In genomic region chr1:205584732-205585131, GRCh38 we compare ENCODE assay signal across 13 cellular contexts. TPM values are rescaled to one million over a fixed set of nuclear protein-coding genes. Genes with fewer than 3 reads are reported as not detected.
A peak's percentile ranks its signal among the peaks of the same experiment; 100 is the strongest.
DNase-seq lines count a peak whose midpoint lies in the region; ATAC-seq and TF ChIP-seq lines count a peak whose summit lies in the region.
"Had no signal": no experiment of that assay in that cellular context is flagged by ENCODE, and none has a peak within 500 bp of the region (broad histone marks: within the 10 kb centered on the region; RNA-seq: fewer than 3 reads in every experiment).

No MANE protein-coding gene starts in this region.

- H3K36me3 ChIP-seq in SK-N-SH (replicated peaks in 1 of 2; ENCODE audit: control insufficient read depth in 1 of 2, insufficient read depth in 2 of 2, low read length in 1 of 2) (no peaks in the 10 kb centered on the region), KMS-11 (ENCODE audit: insufficient read depth) (no peaks in the 10 kb centered on the region), left lung (no peaks in the 10 kb centered on the region)
- H3K36me3 ChIP-seq: breast epithelium had no signal

- no peaks in the 10 kb centered on the region for H3K9me2 ChIP-seq in SK-N-SH

- H2AFZ ChIP-seq in SK-N-SH (ENCODE audit: low read depth) (no peak overlapping the region), KMS-11 (ENCODE audit: low read depth) (no peak overlapping the region)

- POLR2A ChIA-PET in SK-N-SH (lab: Yijun Ruan, JAX): no interaction called here

- H3K4me2 ChIP-seq in SK-N-SH: no peak overlapping the region
- H3K4me2 ChIP-seq in KMS-11: no peak overlapping the region

- CTCF ChIA-PET in SK-N-SH (lab: Yijun Ruan, JAX): interaction anchor here (1.4 to 3.2 kb wide), 3 partner anchors 47 to 74 kb away, joined by 5 to 11 read pairs (median 11); partner anchors contain the start of gene ELK4

- H3K79me2 ChIP-seq in SK-N-SH (ENCODE audit: insufficient read depth) (no peaks in the 10 kb centered on the region), KMS-11 (ENCODE audit: insufficient read depth, low read depth) (no peaks in the 10 kb centered on the region)

- H3K27me3 ChIP-seq in SK-N-SH (ENCODE audit: insufficient read depth) (no peaks in the 10 kb centered on the region; the same call in 1 of the 2 replicates), KMS-11 (ENCODE audit: insufficient read depth, low read depth) (no peaks in the 10 kb centered on the region; the same call in 1 of the 2 replicates), left lung (no peaks in the 10 kb centered on the region)
- H3K27me3 ChIP-seq: breast epithelium had no signal

- H3K4me3 ChIP-seq in SK-N-SH (ENCODE audit: low read depth in 2 of 2, low read length in 1 of 2): no peak overlapping the region
- no peak overlapping the region for H3K4me3 ChIP-seq in KMS-11 (IDR thresholded peaks at IDR 0.05; ENCODE audit: insufficient read depth, low read depth, low read length)
- H3K4me3 ChIP-seq in coronary artery: no peak overlapping the region
- H3K4me3 ChIP-seq in retinal pigment epithelial cell (ENCODE audit: low read length): no peak overlapping the region
- no peak overlapping the region for H3K4me3 ChIP-seq in left lung
- H3K4me3 ChIP-seq: breast epithelium, skin epidermis had no signal

- DNase-seq in SK-N-SH (no peak), coronary artery (ENCODE audit: low spot score) (peak; percentile 41), retinal pigment epithelial cell (ENCODE audit: low read depth) (no peak), left lung (no peak), DMS53 (lab: John Stamatoyannopoulos, UW) (no peak)
- DNase-seq: KG1, NCI-H226, SW 1271 had no signal

- H3K4me1 ChIP-seq in SK-N-SH (ENCODE audit: control insufficient read depth in 1 of 2, insufficient read depth in 2 of 2, low read depth in 1 of 2, low read length in 1 of 2): peaks cover 0 to 14% of the 10 kb centered on the region in 2 experiments; a peak in 2 of 4 replicates
- H3K4me1 ChIP-seq in KMS-11 (ENCODE audit: low read depth, poor library complexity, severe bottlenecking): no peaks in the 10 kb centered on the region
- H3K4me1 ChIP-seq in left lung: peaks cover 0 to 24% of the 10 kb centered on the region in 2 donors
- H3K4me1 ChIP-seq: breast epithelium had no signal

- TF ChIP-seq CTCF in SK-N-SH (IDR thresholded peaks at IDR 0.05) (peak; percentile 56), KMS-11 (conservative IDR thresholded peaks at IDR 0.05; ENCODE audit: low read depth, low read length) (peak; percentile 59), coronary artery (IDR thresholded peaks at IDR 0.05) (no peak), retinal pigment epithelial cell (conservative IDR thresholded peaks at IDR 0.05; ENCODE audit: low read depth, low read length) (peak; percentile 41), left lung (IDR thresholded peaks at IDR 0.05) (no peak)

- H3K27ac ChIP-seq in SK-N-SH (ENCODE audit: low read depth in 2 of 2, low read length in 1 of 2): no peak overlapping the region
- no peak overlapping the region for H3K27ac ChIP-seq in KMS-11
- H3K27ac ChIP-seq in coronary artery: no peak overlapping the region
- no peak overlapping the region for H3K27ac ChIP-seq in left lung
- H3K27ac ChIP-seq: breast epithelium had no signal

- H3F3A ChIP-seq in SK-N-SH (replicated peaks; ENCODE audit: insufficient read depth): no peaks in the 10 kb centered on the region

- no peak for ATAC-seq in SK-N-SH treated with all-trans-retinoic acid at 6 μM for 48 hours
- no peak for ATAC-seq in left lung
- no peak for ATAC-seq in HG03354 (IDR thresholded peaks at IDR 0.05; ENCODE audit: poor library complexity, severe bottlenecking, unreplicated experiment)

- H4K20me1 ChIP-seq in SK-N-SH (ENCODE audit: insufficient read depth): no peaks in the 10 kb centered on the region
- no peaks in the 10 kb centered on the region for H4K20me1 ChIP-seq in KMS-11 (ENCODE audit: insufficient read depth)

- 70% methylated on average over 7 of the region's 7 CpGs for WGBS in SK-N-SH (ENCODE audit: low lambda C conversion rate)

- intact Hi-C loops in left lung (cut with DNase I): loop anchor here in 1 of 2 donors (10.0 kb wide), 1 partner anchor 60 kb away; no protein-coding TSS in a partner anchor

- no peak for TF ChIP-seq RAD21 in SK-N-SH (IDR thresholded peaks at IDR 0.05; ENCODE audit: low read length)

- H3K9me3 ChIP-seq in SK-N-SH: no peaks in the 10 kb centered on the region
- H3K9me3 ChIP-seq in left lung: no peaks in the 10 kb centered on the region
- H3K9me3 ChIP-seq: breast epithelium had no signal

- H3K9ac ChIP-seq in SK-N-SH: no peak overlapping the region
- no peak overlapping the region for H3K9ac ChIP-seq in KMS-11

- no peak for TF ChIP-seq EP300 in SK-N-SH (IDR thresholded peaks at IDR 0.05; ENCODE audit: borderline replicate concordance in 1 of 2, low read depth in 1 of 2, low read length in 1 of 2)

TF ChIP-seq in SK-N-SH, 30 proteins besides CTCF, POLR2A, EP300 and RAD21:
- no peak for TF ChIP-seq RCOR1 (IDR thresholded peaks at IDR 0.05; ENCODE audit: low read length)
- no peak for TF ChIP-seq TEAD4 (IDR thresholded peaks at IDR 0.05; ENCODE audit: borderline replicate concordance, insufficient read depth)
- TF ChIP-seq ZBTB33 (IDR thresholded peaks at IDR 0.05; ENCODE audit: borderline replicate concordance, low read depth): no peak
- TF ChIP-seq RFX5 (IDR thresholded peaks at IDR 0.05; ENCODE audit: low read length): no peak
- TF ChIP-seq MEF2A (IDR thresholded peaks at IDR 0.05; ENCODE audit: borderline replicate concordance, low read depth): no peak
- TF ChIP-seq ELF1 (IDR thresholded peaks at IDR 0.05): no peak
- no peak for TF ChIP-seq RXRA (IDR thresholded peaks at IDR 0.05; ENCODE audit: borderline replicate concordance, low read depth)
- no peak for TF ChIP-seq FOXJ3 (CRISPR knock-in tag; IDR thresholded peaks at IDR 0.05)

TF ChIP-seq in SK-N-SH treated with all-trans-retinoic acid at 6 μM for 48 hours, 23 proteins besides CTCF, POLR2A, EP300 and RAD21:
- no peak for TF ChIP-seq OSR1 (CRISPR knock-in tag; IDR thresholded peaks at IDR 0.05)

RNA-seq across cellular contexts. Expression of gene ELK4, which starts 47.1 kb away (rescaled TPM):
- polyA plus RNA-seq in SK-N-SH (2012; rRNA removed): 2.6 and 3.8 TPM in 2 replicates
- 4.0 and 5.0 TPM in 2 replicates for polyA plus RNA-seq in SK-N-SH (2012; cell fraction: cytosol; rRNA removed)
- polyA plus RNA-seq in SK-N-SH (2012; cell fraction: nucleus; rRNA removed): 5.6 and 9.0 TPM in 2 replicates
- total RNA-seq in left lung: 10 to 100 TPM; 51.5 to 69.9 TPM

Comparison
In these comparisons a context has a peak if more than half of its experiments do, and no peak if none do; other contexts are left out.
1. CTCF ChIP-seq: peak in SK-N-SH (single experiment), KMS-11 (single experiment) and retinal pigment epithelial cell (single experiment); none in coronary artery (single experiment) and left lung (0 of 2).